ENCODE assay signal across 19 cellular contexts in genomic region chrX:40465735-40466551, GRCh38.
DNase-seq lines count a peak whose midpoint lies in the region; ATAC-seq and TF ChIP-seq lines count a peak whose summit lies in the region.
"Had no signal": no experiment of that assay in that cellular context is flagged by ENCODE, and none has a peak within 500 bp of the region (broad histone marks: within the 10 kb centered on the region; RNA-seq: fewer than 3 reads in every experiment).

No MANE protein-coding gene starts in this region.

- H3K4me1 Mint-ChIP-seq in activated naive CD4-positive, alpha-beta T cell treated with anti-CD3 and anti-CD28 coated beads, Interleukin-2, amount 50 U/mL, for 24 hours, result peaks cover 29% of the 10 kb centered on the region
- peaks cover 25% of the 10 kb centered on the region for H3K4me1 Mint-ChIP-seq in activated naive CD4-positive, alpha-beta T cell treated with anti-CD3 and anti-CD28 coated beads for 36 hours (ENCODE audit: low read depth)
- H3K4me1 Mint-ChIP-seq in T-helper 17 cell (peaks cover 17% of the 10 kb centered on the region), nephron progenitor cell (peaks cover 26% of the 10 kb centered on the region)

- TF ChIP-seq CTCF in nephron progenitor cell (IDR thresholded peaks at IDR 0.05), result no peak

- TF ChIP-seq EP300 in Ishikawa (IDR thresholded peaks at IDR 0.05; ENCODE audit: borderline replicate concordance), result no peak

- H3K9me3 Mint-ChIP-seq in activated naive CD4-positive, alpha-beta T cell treated with anti-CD3 and anti-CD28 coated beads, Interleukin-2, amount 50 U/mL, for 24 hours, result no peaks in the 10 kb centered on the region
- no peaks in the 10 kb centered on the region for H3K9me3 Mint-ChIP-seq in activated naive CD4-positive, alpha-beta T cell treated with anti-CD3 and anti-CD28 coated beads for 36 hours
- peaks cover 35% of the 10 kb centered on the region for H3K9me3 Mint-ChIP-seq in nephron progenitor cell
- H3K9me3 Mint-ChIP-seq: activated naive CD8-positive, alpha-beta T cell treated with anti-CD3 and anti-CD28 coated beads, Interleukin-2, amount 10 ng/mL, durations not matched to agents 7 days and 5 days had no signal

- no peak overlapping the region for H3K4me3 Mint-ChIP-seq in activated naive CD4-positive, alpha-beta T cell treated with anti-CD3 and anti-CD28 coated beads, Interleukin-2, amount 50 U/mL, for 24 hours
- no peak overlapping the region for H3K4me3 Mint-ChIP-seq in activated naive CD4-positive, alpha-beta T cell treated with anti-CD3 and anti-CD28 coated beads for 36 hours
- H3K4me3 Mint-ChIP-seq in T-helper 17 cell, result peak overlapping the region; percentile 56
- peak overlapping the region; percentile 4 for H3K4me3 Mint-ChIP-seq in nephron progenitor cell
- H3K4me3 Mint-ChIP-seq: activated naive CD8-positive, alpha-beta T cell treated with anti-CD3 and anti-CD28 coated beads, Interleukin-2, amount 10 ng/mL, durations not matched to agents 7 days and 5 days had no signal

- no peak for ATAC-seq in T-helper 17 cell
- no peak for ATAC-seq in GM21528 (IDR thresholded peaks at IDR 0.05; ENCODE audit: low FRiP score, unreplicated experiment)
- ATAC-seq in HG03280 (IDR thresholded peaks at IDR 0.05; ENCODE audit: unreplicated experiment), result no peak
- ATAC-seq: left lobe of liver, upper lobe of right lung had no signal

- H3K27me3 Mint-ChIP-seq in activated naive CD4-positive, alpha-beta T cell treated with anti-CD3 and anti-CD28 coated beads, Interleukin-2, amount 50 U/mL, for 24 hours, result no peaks in the 10 kb centered on the region
- H3K27me3 Mint-ChIP-seq in activated naive CD4-positive, alpha-beta T cell treated with anti-CD3 and anti-CD28 coated beads for 36 hours (ENCODE audit: low read depth), result no peaks in the 10 kb centered on the region
- H3K27me3 Mint-ChIP-seq in T-helper 17 cell (no peaks in the 10 kb centered on the region), nephron progenitor cell (ENCODE audit: low read depth, poor library complexity) (peaks cover 32% of the 10 kb centered on the region)

- CTCF ChIA-PET in activated naive CD4-positive, alpha-beta T cell treated with anti-CD3 and anti-CD28 coated beads for 36 hours (lab: Charles Lee), result interaction anchor here (0.6 to 0.7 kb wide), 2 partner anchors 419 to 649 kb away, joined by 3 read pairs; no protein-coding TSS in a partner anchor

- H3K36me3 Mint-ChIP-seq in activated naive CD4-positive, alpha-beta T cell treated with anti-CD3 and anti-CD28 coated beads, Interleukin-2, amount 50 U/mL, for 24 hours, result no peaks in the 10 kb centered on the region
- H3K36me3 Mint-ChIP-seq in activated naive CD4-positive, alpha-beta T cell treated with anti-CD3 and anti-CD28 coated beads for 36 hours (ENCODE audit: low read depth), result no peaks in the 10 kb centered on the region
- no peaks in the 10 kb centered on the region for H3K36me3 Mint-ChIP-seq in T-helper 17 cell (ENCODE audit: low read depth)
- no peaks in the 10 kb centered on the region for H3K36me3 Mint-ChIP-seq in nephron progenitor cell (ENCODE audit: low read depth)
- H3K36me3 Mint-ChIP-seq: activated naive CD8-positive, alpha-beta T cell treated with anti-CD3 and anti-CD28 coated beads, Interleukin-2, amount 10 ng/mL, durations not matched to agents 7 days and 5 days had no signal

- no peaks in the 10 kb centered on the region for H3K9me3 ChIP-seq in T-helper 17 cell (ENCODE audit: control insufficient read depth, low read length, poor library complexity, severe bottlenecking)
- H3K9me3 ChIP-seq: HAP-1, upper lobe of right lung had no signal

- peak overlapping the region; percentile 9 for H3K27ac Mint-ChIP-seq in activated naive CD4-positive, alpha-beta T cell treated with anti-CD3 and anti-CD28 coated beads, Interleukin-2, amount 50 U/mL, for 24 hours
- H3K27ac Mint-ChIP-seq in activated naive CD4-positive, alpha-beta T cell treated with anti-CD3 and anti-CD28 coated beads for 36 hours, result no peak overlapping the region
- H3K27ac Mint-ChIP-seq in T-helper 17 cell (peak overlapping the region; percentile 47), nephron progenitor cell (peak overlapping the region; percentile 27)

- intact Hi-C loops in activated naive CD4-positive, alpha-beta T cell treated with anti-CD3 and anti-CD28 coated beads for 36 hours (cut with micrococcal nuclease), result loop anchor here (5.0 kb wide), 3 partner anchors 199 to 444 kb away; no protein-coding TSS in a partner anchor

- no peak for TF ChIP-seq RAD21 in Ishikawa (IDR thresholded peaks at IDR 0.05; ENCODE audit: low read depth)

- no peak for DNase-seq in activated naive CD4-positive, alpha-beta T cell treated with anti-CD3 and anti-CD28 coated beads for 36 hours
- no peak for DNase-seq in T-helper 17 cell
- peak; percentile 10 for DNase-seq in nephron progenitor cell
- no peak for DNase-seq in NCI-H2107 treated with DMSO at 0.1 percent for 48 hours (lab: John Stamatoyannopoulos, UW; ENCODE audit: unreplicated experiment)
- DNase-seq: activated CD4-positive, CD25-positive, alpha-beta regulatory T cell; activated CD8-positive, alpha-beta memory T cell treated with anti-CD3 and anti-CD28 coated beads for 24 hours; activated naive CD8-positive, alpha-beta T cell treated with anti-CD3 and anti-CD28 coated beads, Interleukin-2, amount 10 ng/mL, durations not matched to agents 7 days and 5 days; NCI-H1092 treated with DMSO at 0.1 percent for 48 hours; NCI-H2107; NK-92 treated with Interleukin-12 subunit alpha and Interleukin-12 subunit beta, amount 100 ng/mL, for 24 hours; occipital lobe; T-helper 2 cell; upper lobe of right lung had no signal

TF ChIP-seq in Ishikawa, 13 proteins besides CTCF, POLR2A, EP300 and RAD21:
- TF ChIP-seq USF1 (IDR thresholded peaks at IDR 0.05) (peak; percentile 82), TCF12 (IDR thresholded peaks at IDR 0.05; ENCODE audit: low read depth) (no peak)
TF ChIP-seq in Ishikawa: peak in this region for 1.

Comparison
In these comparisons a context has a peak if more than half of its experiments do, and no peak if none do; other contexts are left out.
1. H3K4me3 Mint-ChIP-seq: peak in T-helper 17 cell (single experiment) and nephron progenitor cell (single experiment); none in activated naive CD4-positive, alpha-beta T cell treated with anti-CD3 and anti-CD28 coated beads, Interleukin-2, amount 50 U/mL, for 24 hours (single experiment) and activated naive CD4-positive, alpha-beta T cell treated with anti-CD3 and anti-CD28 coated beads for 36 hours (single experiment).